8 cellular contexts compared by ENCODE assay signal in the genomic region with DNA sequence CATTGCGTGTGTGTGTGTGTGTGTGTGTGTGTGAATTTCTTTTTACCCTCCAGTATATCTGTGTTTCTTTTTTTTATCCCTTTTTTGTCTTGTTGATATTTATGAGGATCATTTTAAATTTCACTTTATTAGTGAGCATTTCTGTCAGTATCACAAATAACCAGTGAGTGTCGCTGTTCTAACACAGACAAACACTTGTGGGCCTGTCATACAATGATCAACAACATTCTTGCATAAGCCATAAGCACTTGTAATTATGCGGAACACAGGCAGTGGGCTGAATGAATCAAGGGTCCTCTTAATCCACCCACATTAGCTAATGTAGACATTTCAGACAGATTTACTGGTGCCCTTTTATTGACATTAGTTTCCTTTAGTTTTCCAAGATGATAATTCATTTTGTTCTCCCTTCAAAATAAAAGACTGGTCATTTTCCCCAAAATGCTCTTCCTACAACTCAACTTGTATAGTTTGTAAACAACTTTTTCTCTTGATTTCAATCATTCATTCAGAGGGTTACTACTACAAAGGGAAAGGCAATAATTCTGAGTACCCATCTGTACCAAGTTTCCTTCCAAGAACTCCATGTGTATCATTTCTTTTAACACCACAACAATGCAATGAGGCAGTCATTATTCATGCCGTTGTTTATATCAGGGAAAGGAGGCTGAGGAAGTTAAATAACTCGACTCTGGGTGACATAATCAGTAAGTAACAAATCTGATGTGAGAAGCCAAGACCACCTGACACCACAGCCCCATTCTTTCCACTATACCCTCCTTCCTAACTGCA. TPM values are rescaled to one million over a fixed set of nuclear protein-coding genes. Genes with fewer than 3 reads are reported as not detected.
DNase-seq lines count a peak whose midpoint lies in the region; ATAC-seq and TF ChIP-seq lines count a peak whose summit lies in the region.

No MANE protein-coding gene starts in this region.

- no peaks in the 10 kb centered on the region for H3K4me1 Mint-ChIP-seq in Calu3 (ENCODE audit: low read depth, unreplicated experiment)

- no peak overlapping the region for H3K27ac ChIP-seq in coronary artery

- DNase-seq in Calu3 (peak; percentile 34), NCI-H82 (lab: John Stamatoyannopoulos, UW) (peak; percentile 88), coronary artery (ENCODE audit: low spot score) (no peak), medulla oblongata (ENCODE audit: extremely low spot score) (peak; percentile 62)
- no peak for DNase-seq in stimulated activated CD8-positive, alpha-beta memory T cell treated with anti-CD3 and anti-CD28 coated beads, Interleukin-4, amount 100 ng/mL, for 48 hours

- no peaks in the 10 kb centered on the region for H3K27me3 Mint-ChIP-seq in Calu3 (ENCODE audit: unreplicated experiment)

- no peaks in the 10 kb centered on the region for H3K9me3 Mint-ChIP-seq in Calu3 (ENCODE audit: low read depth, unreplicated experiment)

- ATAC-seq in GM19438 (IDR thresholded peaks at IDR 0.05; ENCODE audit: low read depth, unreplicated experiment) (peak; percentile 83), HG03457 (IDR thresholded peaks at IDR 0.05; ENCODE audit: unreplicated experiment) (peak; percentile 74), HG03025 (IDR thresholded peaks at IDR 0.05; ENCODE audit: low FRiP score, unreplicated experiment) (no peak)

- intact Hi-C loops in Calu3 (cut with micrococcal nuclease; ENCODE audit: unreplicated experiment), result loop anchor here (1.0 to 5.0 kb wide), 4 partner anchors 175 to 455 kb away; no protein-coding TSS in a partner anchor

- TF ChIP-seq CTCF in Calu3 (IDR thresholded peaks at IDR 0.05; ENCODE audit: unreplicated experiment), result peak; percentile 65
- TF ChIP-seq CTCF in coronary artery (IDR thresholded peaks at IDR 0.05), result peak; percentile 21

- no TSS peak for BruUV-seq in Calu3 (replicated peaks; lab: Mats Ljungman, UMichigan)

- H3K27ac Mint-ChIP-seq in Calu3 (ENCODE audit: unreplicated experiment), result peak overlapping the region; percentile 42

- H3K4me3 ChIP-seq in coronary artery, result no peak overlapping the region

- H3K4me3 Mint-ChIP-seq in Calu3 (ENCODE audit: low read depth, unreplicated experiment), result no peak overlapping the region

- peaks cover 3% of the 10 kb centered on the region for H3K36me3 Mint-ChIP-seq in Calu3 (ENCODE audit: insufficient read depth, unreplicated experiment)

- CTCF ChIA-PET in Calu3 (lab: Charles Lee), result no interaction called here

RNA-seq across cellular contexts. Expression of a gene that starts 34.6 kb away (rescaled TPM):
- not detected in 2 replicates for total RNA-seq in Calu3 (2022)

Comparison
In these comparisons a context has a peak if more than half of its experiments do, and no peak if none do; other contexts are left out.
1. DNase-seq: peak in Calu3 (single experiment), NCI-H82 (single experiment) and medulla oblongata (single experiment); none in coronary artery (single experiment) and stimulated activated CD8-positive, alpha-beta memory T cell treated with anti-CD3 and anti-CD28 coated beads, Interleukin-4, amount 100 ng/mL, for 48 hours (single experiment).